ENCODE assay signal across 16 cellular contexts in the genomic region with DNA sequence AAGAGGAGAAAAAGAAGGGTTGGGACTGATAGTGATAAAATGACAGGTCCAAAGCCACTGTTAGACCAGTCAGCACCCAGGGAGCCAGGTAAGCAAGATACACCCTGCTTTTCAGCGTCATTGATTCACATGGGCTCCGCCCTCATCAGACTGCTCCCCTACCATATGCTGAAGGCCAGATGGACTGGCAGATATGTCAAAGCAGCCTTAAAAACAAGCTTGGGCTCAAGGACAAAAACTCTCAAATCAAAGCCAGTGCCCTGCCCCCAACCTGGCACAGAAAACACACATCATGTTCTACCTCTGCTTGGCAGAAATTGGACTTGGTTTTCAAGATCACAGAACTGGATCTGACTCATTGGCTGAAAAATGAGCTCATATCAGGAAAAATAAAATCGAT. TPM values are rescaled to one million over a fixed set of nuclear protein-coding genes. Genes with fewer than 3 reads are reported as not detected.
A peak's percentile ranks its signal among the peaks of the same experiment; 100 is the strongest.
DNase-seq lines count a peak whose midpoint lies in the region; ATAC-seq and TF ChIP-seq lines count a peak whose summit lies in the region.
"Had no signal": no experiment of that assay in that cellular context is flagged by ENCODE, and none has a peak within 500 bp of the region (broad histone marks: within the 10 kb centered on the region; RNA-seq: fewer than 3 reads in every experiment).

No MANE protein-coding gene starts in this region.

- H3K27me3 Mint-ChIP-seq in IgD-negative memory B cell, result no peaks in the 10 kb centered on the region
- H3K27me3 Mint-ChIP-seq in T-helper 17 cell, result no peaks in the 10 kb centered on the region

- H3K4me1 ChIP-seq in gastroesophageal sphincter, result peaks cover 0 to 37% (median 10%) of the 10 kb centered on the region in 3 donors

- peaks cover 10% of the 10 kb centered on the region for H3K36me3 Mint-ChIP-seq in IgD-negative memory B cell
- H3K36me3 Mint-ChIP-seq in T-helper 17 cell (ENCODE audit: low read depth), result peaks cover 15% of the 10 kb centered on the region

- H3K36me3 ChIP-seq in gastroesophageal sphincter, result peaks cover 0 to 27% of the 10 kb centered on the region in 2 donors

- TF ChIP-seq EP300 in gastroesophageal sphincter (IDR thresholded peaks at IDR 0.05), result no peak

- peaks cover 58 to 70% (median 68%) of the 10 kb centered on the region in 3 donors for H3K4me1 Mint-ChIP-seq in IgD-negative memory B cell
- H3K4me1 Mint-ChIP-seq in T-helper 17 cell, result peaks cover 53% of the 10 kb centered on the region

- ATAC-seq in T-helper 17 cell, result no peak
- peak; percentile 37 for ATAC-seq in esophagus mucosa
- ATAC-seq in sciatic nerve, result no peak
- no peak for ATAC-seq in gastroesophageal sphincter
- ATAC-seq: GM12878 had no signal

- POLR2A ChIA-PET in RWPE1 (lab: Yijun Ruan, JAX; ENCODE audit: low non-redundant PET), result no interaction called here

- peak overlapping the region; percentile 3 to 85 (median 74) for H3K27ac Mint-ChIP-seq in IgD-negative memory B cell
- peak overlapping the region; percentile 65 for H3K27ac Mint-ChIP-seq in T-helper 17 cell
- H3K27ac Mint-ChIP-seq: T-helper 2 cell treated with Interferon-gamma antibody and Interleukin-4, amounts not matched to agents 5 μg/mL and 100 μg/mL, for 36 hours had no signal

- intact Hi-C loops in sciatic nerve (cut with DNase I), result no loop called here

- H3K27ac ChIP-seq in gastroesophageal sphincter (peak overlapping the region in 1 of 4 donors; percentile 32), RWPE1 (no peak overlapping the region)

- no peaks in the 10 kb centered on the region for H3K27me3 ChIP-seq in gastroesophageal sphincter
- H3K27me3 ChIP-seq: spleen had no signal

- 73 to 76% methylated on average over 3 of the region's 3 CpGs for WGBS in gastroesophageal sphincter (ENCODE audit: low coverage in 1 of 2), 2 donors

- no peak overlapping the region for H3K4me3 ChIP-seq in gastroesophageal sphincter
- H3K4me3 ChIP-seq: GM12878, spleen had no signal

- no peak for TF ChIP-seq POLR2A in gastroesophageal sphincter (IDR thresholded peaks at IDR 0.05)

- no peak overlapping the region for H3K4me3 Mint-ChIP-seq in IgD-negative memory B cell
- no peak overlapping the region for H3K4me3 Mint-ChIP-seq in T-helper 17 cell
- H3K4me3 Mint-ChIP-seq: T-helper 2 cell treated with Interferon-gamma antibody and Interleukin-4, amounts not matched to agents 5 μg/mL and 100 μg/mL, for 36 hours had no signal

- H3K9me3 ChIP-seq in T-helper 17 cell (ENCODE audit: control insufficient read depth, low read length, poor library complexity, severe bottlenecking) (no peaks in the 10 kb centered on the region), gastroesophageal sphincter (no peaks in the 10 kb centered on the region)
- H3K9me3 ChIP-seq: spleen had no signal

- CTCF ChIA-PET in RWPE1 (lab: Yijun Ruan, JAX), result interaction anchor here (0.6 kb wide), 1 partner anchor 32 kb away, joined by 3 read pairs; no protein-coding TSS in a partner anchor

- no peak for TF ChIP-seq CTCF in gastroesophageal sphincter (IDR thresholded peaks at IDR 0.05)
- TF ChIP-seq CTCF in RWPE1 (conservative IDR thresholded peaks at IDR 0.05; ENCODE audit: low read depth), result no peak

- no peak for DNase-seq in T-helper 17 cell
- peak; percentile 50 for DNase-seq in sciatic nerve (ENCODE audit: low spot score)
- no peak for DNase-seq in DMS114 treated with DMSO at 0.1 percent for 48 hours (lab: John Stamatoyannopoulos, UW; ENCODE audit: unreplicated experiment)
- no peak for DNase-seq in activated naive CD4-positive, alpha-beta T cell (lab: John Stamatoyannopoulos, UW)
- DNase-seq in RWPE1 (ENCODE audit: low spot score), result no peak
- DNase-seq: activated CD4-positive, alpha-beta T cell treated with anti-CD3 and anti-CD28 coated beads for 4 hours; AML-193; mesenchymal stem cell; NCI-H1436; spleen had no signal

- H3K9me3 Mint-ChIP-seq in IgD-negative memory B cell, result peaks cover 0 to 2% (median 0%) of the 10 kb centered on the region in 3 donors
- H3K9me3 Mint-ChIP-seq: activated T-helper 2 cell treated with anti-CD3 and anti-CD28 coated beads, Interferon-gamma antibody, Interleukin-2, Interleukin-4, amounts not matched to agents 10 μg/mL and 5 μg/mL and 100 μg/mL, durations not matched to agents 14 hours and 24 hours and 36 hours; T-helper 2 cell treated with Interferon-gamma antibody and Interleukin-4, amounts not matched to agents 5 μg/mL and 100 μg/mL, for 36 hours had no signal

RNA-seq across cellular contexts. Expression of a gene that starts 33.4 kb away (rescaled TPM):
- 117 TPM for polyA plus RNA-seq in IgD-negative memory B cell
- total RNA-seq in T-helper 17 cell, result 10 to 100 TPM; 50.7 to 78.4 TPM
- total RNA-seq in esophagus mucosa, result 9.3 TPM
- 143 TPM for total RNA-seq in sciatic nerve
- 10 to 100 TPM; 23.5 to 56.4 (median 35.0) TPM for total RNA-seq in gastroesophageal sphincter
